In genomic region chr3:157290761-157291160, GRCh38 we compare ENCODE assay signal across 15 cellular contexts.
DNase-seq lines count a peak whose midpoint lies in the region; ATAC-seq and TF ChIP-seq lines count a peak whose summit lies in the region.
"Had no signal": no experiment of that assay in that cellular context is flagged by ENCODE, and none has a peak within 500 bp of the region (broad histone marks: within the 10 kb centered on the region; RNA-seq: fewer than 3 reads in every experiment).

No MANE protein-coding gene starts in this region.

- H3K4me1 Mint-ChIP-seq in nephron progenitor cell = peaks cover 24% of the 10 kb centered on the region
- H3K4me1 Mint-ChIP-seq: activated CD4-positive, alpha-beta memory T cell treated with anti-CD3 and anti-CD28 coated beads, Interleukin-2, amount 10 ng/mL, durations not matched to agents 7 days and 5 days had no signal

- H3K27me3 Mint-ChIP-seq in nephron progenitor cell (ENCODE audit: low read depth, poor library complexity) = no peaks in the 10 kb centered on the region

- no peak overlapping the region for H3K4me3 Mint-ChIP-seq in nephron progenitor cell
- H3K4me3 Mint-ChIP-seq: activated CD4-positive, alpha-beta memory T cell treated with anti-CD3 and anti-CD28 coated beads, Interleukin-2, amount 10 ng/mL, durations not matched to agents 7 days and 5 days had no signal

- DNase-seq in HCEC 1CT (peak; percentile 78), astrocyte of the cerebellum (ENCODE audit: low read depth) (peak; percentile 53), glomerular visceral epithelial cell (ENCODE audit: extremely low spot score) (peak; percentile 9), nephron progenitor cell (no peak), left lobe of liver (ENCODE audit: low spot score) (no peak)
- DNase-seq: activated CD4-positive, alpha-beta memory T cell treated with anti-CD3 and anti-CD28 coated beads, Interleukin-2, amount 10 ng/mL, durations not matched to agents 7 days and 5 days; Caco-2; effector memory CD4-positive, alpha-beta T cell; heart right ventricle; left lung; NCI-H1694 treated with DMSO at 0.1 percent for 48 hours; NK-92 treated with Interleukin-12 subunit alpha and Interleukin-12 subunit beta, amount 100 ng/mL, for 24 hours had no signal

- ATAC-seq in HG03432 (IDR thresholded peaks at IDR 0.05; ENCODE audit: unreplicated experiment) = no peak
- no peak for ATAC-seq in HG02642 (IDR thresholded peaks at IDR 0.05; ENCODE audit: poor library complexity, unreplicated experiment)
- no peak for ATAC-seq in left lobe of liver
- ATAC-seq: heart right ventricle, left lung had no signal

- TF ChIP-seq CTCF in astrocyte of the cerebellum (IDR thresholded peaks at IDR 0.05; ENCODE audit: low read depth, low read length, missing control alignments) (no peak), nephron progenitor cell (IDR thresholded peaks at IDR 0.05) (no peak)

- in situ Hi-C loops in astrocyte of the cerebellum (cut with HindIII; ENCODE audit: low sequenced_read_pairs) = no loop called here

- no peak overlapping the region for H3K27ac Mint-ChIP-seq in nephron progenitor cell
- H3K27ac Mint-ChIP-seq: activated CD4-positive, alpha-beta memory T cell treated with anti-CD3 and anti-CD28 coated beads, Interleukin-2, amount 10 ng/mL, durations not matched to agents 7 days and 5 days had no signal

- H3K4me3 ChIP-seq in astrocyte of the cerebellum (ENCODE audit: low read depth, low read length) = no peak overlapping the region
- H3K4me3 ChIP-seq: ascending aorta, heart right ventricle, left lung had no signal

- H3K9me3 Mint-ChIP-seq in nephron progenitor cell = no peaks in the 10 kb centered on the region
- H3K9me3 Mint-ChIP-seq: activated CD4-positive, alpha-beta memory T cell treated with anti-CD3 and anti-CD28 coated beads, Interleukin-2, amount 10 ng/mL, durations not matched to agents 7 days and 5 days had no signal

- no peaks in the 10 kb centered on the region for H3K36me3 Mint-ChIP-seq in nephron progenitor cell (ENCODE audit: low read depth)

Comparison
In these comparisons a context has a peak if more than half of its experiments do, and no peak if none do; other contexts are left out.
1. DNase-seq: peak in HCEC 1CT (single experiment), astrocyte of the cerebellum (single experiment) and glomerular visceral epithelial cell (single experiment); none in nephron progenitor cell (single experiment) and left lobe of liver (single experiment).